8 cellular contexts compared by ENCODE assay signal in the genomic region with DNA sequence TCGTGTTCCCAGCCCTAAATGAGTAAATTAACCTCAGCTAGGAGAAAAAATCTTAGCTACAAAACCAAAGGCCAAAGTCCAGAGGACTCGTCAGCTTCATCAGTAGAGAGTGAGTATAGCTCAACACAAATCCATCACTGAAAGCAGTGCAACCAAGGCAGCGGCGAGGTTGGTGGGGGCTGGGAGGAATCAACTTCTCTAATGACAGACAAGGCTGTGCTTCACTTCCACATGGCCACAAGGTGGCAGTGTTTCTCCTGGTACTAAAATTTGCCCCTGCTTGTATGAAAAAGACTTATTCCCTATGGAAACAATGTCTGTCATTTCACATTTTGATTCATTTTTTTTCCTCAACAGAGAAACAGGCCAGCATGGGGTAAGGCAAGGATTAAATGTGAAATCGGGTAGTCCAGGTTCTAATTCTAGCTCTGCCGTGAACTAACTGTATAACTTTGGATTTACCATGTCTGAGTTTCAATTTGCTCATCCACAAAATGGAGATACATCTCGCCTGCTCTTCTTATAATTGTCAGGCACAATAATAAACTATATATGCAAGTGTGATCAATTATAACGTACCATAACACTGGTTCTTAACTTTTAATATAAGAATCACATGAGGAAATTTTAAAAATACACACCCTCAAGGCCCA. TPM values are rescaled to one million over a fixed set of nuclear protein-coding genes. Genes with fewer than 3 reads are reported as not detected.
DNase-seq lines count a peak whose midpoint lies in the region; ATAC-seq and TF ChIP-seq lines count a peak whose summit lies in the region.

No MANE protein-coding gene starts in this region.

- CTCF ChIA-PET in HEK293 (lab: Yijun Ruan, JAX): interaction anchor here (0.6 to 4.7 kb wide), 51 partner anchors 8 to 865 kb away, joined by 3 to 82 read pairs (median 4); partner anchors contain the start of gene CH25H
- CTCF ChIA-PET in activated CD8-positive, alpha-beta T cell treated with anti-CD3 and anti-CD28 coated beads for 36 hours (lab: Charles Lee): interaction anchor here (0.6 to 4.6 kb wide), 86 partner anchors 8 to 383 kb away, joined by 3 to 117 read pairs (median 5); partner anchors contain the start of genes ACTA2, CH25H and FAS

- no peaks in the 10 kb centered on the region for H3K27me3 Mint-ChIP-seq in activated CD8-positive, alpha-beta T cell treated with anti-CD3 and anti-CD28 coated beads for 36 hours
- no peaks in the 10 kb centered on the region for H3K27me3 Mint-ChIP-seq in effector memory CD8-positive, alpha-beta T cell
- no peaks in the 10 kb centered on the region for H3K27me3 Mint-ChIP-seq in memory B cell

- H3K4me3 ChIP-seq in HEK293 (ENCODE audit: low read depth, low read length): no peak overlapping the region

- H3K4me1 ChIP-seq in HEK293 (ENCODE audit: control insufficient read depth, insufficient read depth, low read length): 0 out of 2 replicates have a peak, but pooled peaks cover 8% of the 10 kb centered on the region

- H3K9me3 ChIP-seq in HEK293 (ENCODE audit: control insufficient read depth, insufficient read depth, low read depth, low read length): no peaks in the 10 kb centered on the region

- no peaks in the 10 kb centered on the region for H3K36me3 ChIP-seq in HEK293 (ENCODE audit: control insufficient read depth in 2 of 2, insufficient read depth in 1 of 2, low read length in 2 of 2)

- ATAC-seq in activated CD8-positive, alpha-beta T cell treated with anti-CD3 and anti-CD28 coated beads for 36 hours: peak; percentile 55
- ATAC-seq in effector memory CD8-positive, alpha-beta T cell (replicated peaks): peak; percentile 81
- peak; percentile 79 for ATAC-seq in memory B cell (ENCODE audit: low read depth)
- ATAC-seq in GM21723 (IDR thresholded peaks at IDR 0.05; ENCODE audit: unreplicated experiment): no peak

- H3K9me3 Mint-ChIP-seq in activated CD8-positive, alpha-beta T cell treated with anti-CD3 and anti-CD28 coated beads for 36 hours: no peaks in the 10 kb centered on the region
- no peaks in the 10 kb centered on the region for H3K9me3 Mint-ChIP-seq in effector memory CD8-positive, alpha-beta T cell
- no peaks in the 10 kb centered on the region for H3K9me3 Mint-ChIP-seq in memory B cell

- peaks cover 40% of the 10 kb centered on the region for H3K4me1 Mint-ChIP-seq in activated CD8-positive, alpha-beta T cell treated with anti-CD3 and anti-CD28 coated beads for 36 hours (ENCODE audit: low read depth)
- H3K4me1 Mint-ChIP-seq in effector memory CD8-positive, alpha-beta T cell (ENCODE audit: low read depth in 2 of 2): peaks cover 3 to 11% of the 10 kb centered on the region in 2 donors
- peaks cover 13% of the 10 kb centered on the region for H3K4me1 Mint-ChIP-seq in memory B cell

- no peak overlapping the region for H3K4me3 Mint-ChIP-seq in activated CD8-positive, alpha-beta T cell treated with anti-CD3 and anti-CD28 coated beads for 36 hours
- no peak overlapping the region for H3K4me3 Mint-ChIP-seq in effector memory CD8-positive, alpha-beta T cell
- H3K4me3 Mint-ChIP-seq in memory B cell: no peak overlapping the region

- DNase-seq in Ammon's horn (ENCODE audit: low spot score): peak; percentile 93
- DNase-seq in NCI-H748 (lab: John Stamatoyannopoulos, UW; ENCODE audit: unreplicated experiment): peak; percentile 56
- DNase-seq in activated CD8-positive, alpha-beta T cell treated with anti-CD3 and anti-CD28 coated beads for 36 hours: peak; percentile 84
- peak; percentile 56 to 61 (median 60) for DNase-seq in effector memory CD8-positive, alpha-beta T cell
- peak; percentile 58 to 60 for DNase-seq in memory B cell (ENCODE audit: low spot score in 2 of 2)
- DNase-seq in stimulated activated CD8-positive, alpha-beta memory T cell treated with anti-CD3 and anti-CD28 coated beads, Interleukin-15, amount 100 ng/mL, for 1 hour (ENCODE audit: low read depth): peak; percentile 45

- no peaks in the 10 kb centered on the region for H3K36me3 Mint-ChIP-seq in activated CD8-positive, alpha-beta T cell treated with anti-CD3 and anti-CD28 coated beads for 36 hours (ENCODE audit: low read depth)
- peaks cover 7% of the 10 kb centered on the region for H3K36me3 Mint-ChIP-seq in effector memory CD8-positive, alpha-beta T cell (ENCODE audit: insufficient read depth)
- peaks cover 1% of the 10 kb centered on the region for H3K36me3 Mint-ChIP-seq in memory B cell

- no peak overlapping the region for H3K27ac ChIP-seq in HEK293 (ENCODE audit: extremely low read depth, low read depth, low read length)

- no peak overlapping the region for H3K27ac Mint-ChIP-seq in activated CD8-positive, alpha-beta T cell treated with anti-CD3 and anti-CD28 coated beads for 36 hours
- no peak overlapping the region for H3K27ac Mint-ChIP-seq in effector memory CD8-positive, alpha-beta T cell
- no peak overlapping the region for H3K27ac Mint-ChIP-seq in memory B cell

- TF ChIP-seq CTCF in HEK293 (tag by site-specific recombination; IDR thresholded peaks at IDR 0.05): peak; percentile 81
- peak; percentile 94 for TF ChIP-seq CTCF in activated CD8-positive, alpha-beta T cell treated with anti-CD3 and anti-CD28 coated beads for 36 hours (IDR thresholded peaks at IDR 0.05)

- intact Hi-C loops in activated CD8-positive, alpha-beta T cell treated with anti-CD3 and anti-CD28 coated beads for 36 hours (cut with micrococcal nuclease): loop anchor here (1.0 to 5.0 kb wide), 2 partner anchors 93 to 183 kb away; no protein-coding TSS in a partner anchor

- POLR2A ChIA-PET in HEK293 (lab: Yijun Ruan, JAX): no interaction called here
- POLR2A ChIA-PET in activated CD8-positive, alpha-beta T cell treated with anti-CD3 and anti-CD28 coated beads for 36 hours (lab: Charles Lee): interaction anchor here (0.6 to 1.2 kb wide), 4 partner anchors 9 to 221 kb away, joined by 3 read pairs; no protein-coding TSS in a partner anchor

TF ChIP-seq in HEK293, 187 proteins besides CTCF, POLR2A, EP300 and RAD21 (continues in another document):
- TF ChIP-seq ZXDB (tag by site-specific recombination; IDR thresholded peaks at IDR 0.05): peak; percentile 53; the same call in 1 of the 2 replicates
- TF ChIP-seq ZNF654 (tag by site-specific recombination; IDR thresholded peaks at IDR 0.05; ENCODE audit: low read depth): peak; percentile 96
- TF ChIP-seq YY2 (tag by site-specific recombination; IDR thresholded peaks at IDR 0.05): no peak
- TF ChIP-seq ZSCAN30 (tag by site-specific recombination; IDR thresholded peaks at IDR 0.05): 0 out of 2 replicates have a peak, but pooled peaks have one; percentile 11
- TF ChIP-seq KLF7 (tag by site-specific recombination; IDR thresholded peaks at IDR 0.05; ENCODE audit: borderline replicate concordance): no peak
- 0 out of 2 replicates have a peak, but pooled peaks have one; percentile 19 for TF ChIP-seq ZNF362 (tag by site-specific recombination; IDR thresholded peaks at IDR 0.05)
- no peak for TF ChIP-seq ZNF747 (tag by site-specific recombination; IDR thresholded peaks at IDR 0.05)
- TF ChIP-seq ZNF658 (tag by site-specific recombination; IDR thresholded peaks at IDR 0.05): no peak
- TF ChIP-seq ZNF660 (tag by site-specific recombination; IDR thresholded peaks at IDR 0.05): 0 out of 2 replicates have a peak, but pooled peaks have one; percentile 23
- TF ChIP-seq, protein P1, sequence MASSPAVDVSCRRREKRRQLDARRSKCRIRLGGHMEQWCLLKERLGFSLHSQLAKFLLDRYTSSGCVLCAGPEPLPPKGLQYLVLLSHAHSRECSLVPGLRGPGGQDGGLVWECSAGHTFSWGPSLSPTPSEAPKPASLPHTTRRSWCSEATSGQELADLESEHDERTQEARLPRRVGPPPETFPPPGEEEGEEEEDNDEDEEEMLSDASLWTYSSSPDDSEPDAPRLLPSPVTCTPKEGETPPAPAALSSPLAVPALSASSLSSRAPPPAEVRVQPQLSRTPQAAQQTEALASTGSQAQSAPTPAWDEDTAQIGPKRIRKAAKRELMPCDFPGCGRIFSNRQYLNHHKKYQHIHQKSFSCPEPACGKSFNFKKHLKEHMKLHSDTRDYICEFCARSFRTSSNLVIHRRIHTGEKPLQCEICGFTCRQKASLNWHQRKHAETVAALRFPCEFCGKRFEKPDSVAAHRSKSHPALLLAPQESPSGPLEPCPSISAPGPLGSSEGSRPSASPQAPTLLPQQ (tag by site-specific recombination; IDR thresholded peaks at IDR 0.05): 0 out of 2 replicates have a peak, but pooled peaks have one; percentile 42

RNA-seq across cellular contexts. Expression of gene FAS, which starts 39.3 kb away (rescaled TPM):
- total RNA-seq in activated CD8-positive, alpha-beta T cell treated with anti-CD3 and anti-CD28 coated beads for 36 hours: 10 to 100 TPM; 48.6 to 49.0 TPM
